Comparison of ENCODE assay signal across 2 cellular contexts in the genomic region with DNA sequence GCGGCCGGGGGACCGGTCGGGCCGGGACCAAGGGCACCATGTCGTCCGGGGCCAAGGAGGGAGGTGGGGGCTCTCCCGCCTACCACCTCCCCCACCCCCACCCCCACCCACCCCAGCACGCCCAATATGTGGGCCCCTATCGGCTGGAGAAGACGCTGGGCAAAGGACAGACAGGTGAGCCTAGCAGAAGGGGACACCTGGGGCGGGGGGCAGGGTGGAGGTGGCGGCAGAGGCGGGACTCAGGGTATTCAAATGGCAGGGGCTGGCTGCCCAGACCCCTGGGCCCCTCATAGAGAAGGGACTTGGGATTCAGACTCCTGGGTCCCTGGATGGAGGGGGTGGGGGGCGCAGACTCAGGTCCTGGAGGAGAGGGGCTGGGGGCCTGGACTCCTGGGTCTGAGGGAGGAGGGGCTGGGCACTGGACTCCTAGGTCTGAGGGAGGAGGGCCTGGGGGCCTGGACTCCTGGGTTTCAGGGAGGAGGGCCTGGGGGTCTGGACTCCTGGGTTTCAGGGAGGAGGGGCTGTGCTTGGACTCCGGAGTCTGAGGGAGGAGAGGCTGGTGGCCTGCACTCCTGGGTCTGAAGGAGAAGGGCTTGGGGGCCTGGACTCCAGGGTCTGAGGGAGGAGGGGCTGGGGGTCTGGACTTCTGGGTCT.
TF ChIP-seq lines count a peak whose summit lies in the region.

No MANE protein-coding gene starts in this region.

TF ChIP-seq in H1, 55 proteins besides CTCF, POLR2A, EP300 and RAD21:
- TF ChIP-seq GTF2F1 (IDR thresholded peaks at IDR 0.05; ENCODE audit: borderline replicate concordance, low read depth, low read length), result no peak

TF ChIP-seq in GM12891, 5 proteins besides CTCF, POLR2A, EP300 and RAD21:
- TF ChIP-seq SPI1 (IDR thresholded peaks at IDR 0.05; ENCODE audit: low read depth, low read length), result no peak
- TF ChIP-seq TAF1 (IDR thresholded peaks at IDR 0.05; ENCODE audit: low read depth, low read length), result no peak
- TF ChIP-seq PAX5 (IDR thresholded peaks at IDR 0.05; ENCODE audit: insufficient read depth, low read length, severe bottlenecking), result no peak
